In genomic region chr19:18225355-18225701, GRCh38 we compare ENCODE assay signal across 11 cellular contexts. TPM values are rescaled to one million over a fixed set of nuclear protein-coding genes. Genes with fewer than 3 reads are reported as not detected.
A peak's percentile ranks its signal among the peaks of the same experiment; 100 is the strongest.
DNase-seq lines count a peak whose midpoint lies in the region; ATAC-seq and TF ChIP-seq lines count a peak whose summit lies in the region.
"Had no signal": no experiment of that assay in that cellular context is flagged by ENCODE, and none has a peak within 500 bp of the region (broad histone marks: within the 10 kb centered on the region; RNA-seq: fewer than 3 reads in every experiment).

No MANE protein-coding gene starts in this region.

- H3K27me3 ChIP-seq in right atrium auricular region (peaks cover 0 to 12% of the 10 kb centered on the region in 2 donors), uterus (peaks cover 0 to 13% of the 10 kb centered on the region in 2 donors)

- no peaks in the 10 kb centered on the region for H3K36me3 Mint-ChIP-seq in brain
- H3K36me3 Mint-ChIP-seq in mesothelial cell of epicardium, result no peaks in the 10 kb centered on the region

- in situ Hi-C loops in G401 (cut with HindIII; ENCODE audit: low sequenced_read_pairs), result no loop called here

- TF ChIP-seq POLR2A in uterus (IDR thresholded peaks at IDR 0.05), result no peak

- H3K9me3 ChIP-seq in right atrium auricular region (no peaks in the 10 kb centered on the region), uterus (no peaks in the 10 kb centered on the region)

- intact Hi-C loops in Right ventricle myocardium inferior (cut with DNase I) (loop anchor here (2.0 kb wide), 1 partner anchor 21 kb away; the partner anchor contains the start of gene RAB3A), uterus (cut with DNase I; ENCODE audit: low total_unique reads) (no loop called here)

- H3K9me3 Mint-ChIP-seq in brain (peaks cover 0 to 8% (median 3%) of the 10 kb centered on the region in 5 experiments), mesothelial cell of epicardium (no peaks in the 10 kb centered on the region)

- TF ChIP-seq CTCF in right atrium auricular region (IDR thresholded peaks at IDR 0.05), result no peak
- TF ChIP-seq CTCF in brain (conservative IDR thresholded peaks at IDR 0.05), result no peak
- TF ChIP-seq CTCF in mesothelial cell of epicardium (IDR thresholded peaks at IDR 0.05; ENCODE audit: unreplicated experiment), result no peak
- no peak for TF ChIP-seq CTCF in uterus (IDR thresholded peaks at IDR 0.05)

- H3K27me3 Mint-ChIP-seq in brain (peaks cover 79% of the 10 kb centered on the region), mesothelial cell of epicardium (ENCODE audit: low read depth) (peaks cover 57% of the 10 kb centered on the region)

- peaks cover 0 to 42% of the 10 kb centered on the region in 2 donors for H3K4me1 ChIP-seq in right atrium auricular region
- H3K4me1 ChIP-seq in uterus, result peaks cover 0 to 16% of the 10 kb centered on the region in 2 donors

- DNase-seq in right atrium auricular region (ENCODE audit: low spot score) (no peak), Right ventricle myocardium inferior (ENCODE audit: missing footprints) (no peak), mesothelial cell of epicardium (ENCODE audit: low spot score in 2 of 2, unreplicated experiment in 2 of 2) (no peak), uterus (no peak), G401 (ENCODE audit: low spot score) (no peak)
- no peak for DNase-seq in stimulated activated CD8-positive, alpha-beta memory T cell treated with anti-CD3 and anti-CD28 coated beads, Interleukin-4, amount 100 ng/mL, for 48 hours
- DNase-seq: activated CD4-positive, alpha-beta T cell treated with anti-CD3 and anti-CD28 coated beads, Interleukin-2, amount 50 U/mL, for 48 hours; C1 segment of cervical spinal cord; NCI-H2081 treated with DMSO at 0.1 percent for 48 hours had no signal

- H3K4me3 ChIP-seq in right atrium auricular region (peak overlapping the region in 1 of 2 donors; percentile 51), uterus (no peak overlapping the region)

- peaks cover 34% of the 10 kb centered on the region for H3K4me1 Mint-ChIP-seq in brain
- peaks cover 19% of the 10 kb centered on the region for H3K4me1 Mint-ChIP-seq in mesothelial cell of epicardium

- no peaks in the 10 kb centered on the region for H3K36me3 ChIP-seq in right atrium auricular region
- H3K36me3 ChIP-seq in uterus, result no peaks in the 10 kb centered on the region

- peak overlapping the region in 2 of 5 experiments; percentile 21 to 70 for H3K27ac Mint-ChIP-seq in brain
- H3K27ac Mint-ChIP-seq in mesothelial cell of epicardium, result no peak overlapping the region

- H3K4me3 Mint-ChIP-seq in brain (peak overlapping the region; percentile 83 to 93 (median 88)), mesothelial cell of epicardium (peak overlapping the region; percentile 81)

- ATAC-seq in Right ventricle myocardium inferior (no peak), GM21515 (IDR thresholded peaks at IDR 0.05; ENCODE audit: unreplicated experiment) (no peak)

- peak overlapping the region; percentile 45 to 54 for H3K27ac ChIP-seq in right atrium auricular region
- H3K27ac ChIP-seq in uterus, result peak overlapping the region; percentile 11 to 65

RNA-seq across cellular contexts. Expression of gene PDE4C, which starts 0.9 kb away (rescaled TPM):
- 1 to 10 TPM in 1 of 2 donors, not detected in 1; 1.4 TPM for total RNA-seq in right atrium auricular region
- total RNA-seq in Right ventricle myocardium inferior, result 1.1 TPM
- polyA plus RNA-seq in brain (ENCODE audit: insufficient read depth, low read depth, low replicate concordance), result 0.25 TPM
- 0.70 to 1.4 TPM (median 0.93 TPM) in 3 replicates for total RNA-seq in mesothelial cell of epicardium
- total RNA-seq in uterus, result 1 to 10 TPM in 2 of 4 donors, not detected in 2; 1.7 to 3.3 TPM
- total RNA-seq in G401 (2014; rRNA removed; shearing (Covaris generic)), result 11.1 and 17.0 TPM in 2 replicates

RNA-seq across cellular contexts. Expression of gene RAB3A, which starts 21.5 kb away (rescaled TPM):
- 10 to 100 TPM in 1 of 2 donors, 1 to 10 TPM in 1; 8.6 to 27.0 TPM for total RNA-seq in right atrium auricular region
- total RNA-seq in Right ventricle myocardium inferior, result 25.4 TPM
- polyA plus RNA-seq in brain (ENCODE audit: insufficient read depth, low read depth, low replicate concordance), result 184 TPM
- total RNA-seq in mesothelial cell of epicardium, result 5.9 to 6.7 TPM (median 6.4 TPM) in 3 replicates
- 1 to 10 TPM in 1 of 4 donors, under 1 TPM in 2, not detected in 1; 0.69 to 3.8 (median 0.77) TPM for total RNA-seq in uterus
- total RNA-seq in G401 (2014; rRNA removed; shearing (Covaris generic)), result 0.14 and 2.0 TPM in 2 replicates

RNA-seq across cellular contexts. Expression of gene MPV17L2, which starts 32.3 kb away (rescaled TPM):
- 10 to 100 TPM; 28.3 to 40.8 TPM for total RNA-seq in right atrium auricular region
- total RNA-seq in Right ventricle myocardium inferior, result 12.0 TPM
- 19.0 TPM for polyA plus RNA-seq in brain (ENCODE audit: insufficient read depth, low read depth, low replicate concordance)
- 7.7 to 9.5 TPM (median 8.2 TPM) in 3 replicates for total RNA-seq in mesothelial cell of epicardium
- 10 to 100 TPM in 3 of 4 donors, 1 to 10 TPM in 1; 5.2 to 19.7 (median 11.1) TPM for total RNA-seq in uterus
- 30.4 and 67.0 TPM in 2 replicates for total RNA-seq in G401 (2014; rRNA removed; shearing (Covaris generic))

RNA-seq across cellular contexts. Expression of gene IQCN, which starts 48.9 kb away (rescaled TPM):
- total RNA-seq in right atrium auricular region, result 1 to 10 TPM in 1 of 2 donors, under 1 TPM in 1; 0.52 to 1.5 TPM
- total RNA-seq in Right ventricle myocardium inferior, result 0.43 TPM
- polyA plus RNA-seq in brain (ENCODE audit: insufficient read depth, low read depth, low replicate concordance), result 7.6 TPM
- 14.8 to 17.1 TPM (median 16.8 TPM) in 3 replicates for total RNA-seq in mesothelial cell of epicardium
- 10 to 100 TPM in 1 of 4 donors, 1 to 10 TPM in 3; 1.0 to 41.1 (median 3.0) TPM for total RNA-seq in uterus
- 0.37 and 0.47 TPM in 2 replicates for total RNA-seq in G401 (2014; rRNA removed; shearing (Covaris generic))

RNA-seq across cellular contexts. Expression of gene IFI30, which starts 51.7 kb away (rescaled TPM):
- 10 to 100 TPM in 1 of 2 donors, 1 to 10 TPM in 1; 8.1 to 43.2 TPM for total RNA-seq in right atrium auricular region
- total RNA-seq in Right ventricle myocardium inferior, result 32.5 TPM
- polyA plus RNA-seq in brain (ENCODE audit: insufficient read depth, low read depth, low replicate concordance), result 55.7 TPM
- 0.32 to 2.0 TPM (median 0.36 TPM) in 3 replicates for total RNA-seq in mesothelial cell of epicardium
- 10 to 100 TPM in 2 of 4 donors, 1 to 10 TPM in 2; 4.1 to 17.4 (median 11.4) TPM for total RNA-seq in uterus
- 77.6 and 103 TPM in 2 replicates for total RNA-seq in G401 (2014; rRNA removed; shearing (Covaris generic))
